Comparison of ENCODE assay signal across 8 cellular contexts in genomic region chr2:152716805-152717241, GRCh38. TPM values are rescaled to one million over a fixed set of nuclear protein-coding genes. Genes with fewer than 3 reads are reported as not detected.
A peak's percentile ranks its signal among the peaks of the same experiment; 100 is the strongest.
DNase-seq lines count a peak whose midpoint lies in the region; ATAC-seq, FAIRE-seq and TF ChIP-seq lines count a peak whose summit lies in the region.

No MANE protein-coding gene starts in this region.

- intact Hi-C loops in Panc1 (cut with micrococcal nuclease; ENCODE audit: unreplicated experiment) (no loop called here), HepG2 (cut with micrococcal nuclease; ENCODE audit: unreplicated experiment) (loop anchor here (1.0 to 5.0 kb wide), 2 partner anchors 23 to 540 kb away; partner anchors contain the start of gene STAM2)

- FAIRE-seq in HepG2 (lab: Jason Lieb, UNC), result no peak
- FAIRE-seq in GM19239 (lab: Jason Lieb, UNC), result no peak

- BruUV-seq in Panc1 (replicated peaks; lab: Mats Ljungman, UMichigan), result no TSS peak
- no TSS peak for BruUV-seq in HepG2 (replicated peaks; lab: Mats Ljungman, UMichigan)

- in situ Hi-C loops in Panc1 (cut with HindIII; ENCODE audit: low pct_unique_long_range_greater_than_20kb, low sequenced_read_pairs) (no loop called here), astrocyte of the spinal cord (cut with HindIII; ENCODE audit: low sequenced_read_pairs) (no loop called here), HepG2 (cut with HindIII; ENCODE audit: extremely low pct_ligation_motif_present, low pct_unique_long_range_greater_than_20kb) (loop anchor here (5.0 to 10.0 kb wide), 2 partner anchors 540 to 892 kb away; partner anchors contain the start of genes ARL5A and STAM2)

- H3K36me3 ChIP-seq in Panc1 (ENCODE audit: control insufficient read depth, insufficient read depth, low read length) (peaks cover 46% of the 10 kb centered on the region), HepG2 (replicated peaks in 1 of 2; ENCODE audit: control insufficient read depth in 1 of 2, insufficient read depth in 2 of 2, low read length in 2 of 2) (peaks cover 0 to 25% of the 10 kb centered on the region in 2 experiments; a peak in 4 of 5 replicates)

- no peak for TF ChIP-seq EP300 in HepG2 (IDR thresholded peaks at IDR 0.05; ENCODE audit: low read depth in 2 of 2, low read length in 2 of 2)
- no peak; the same call in 1 of the 2 replicates for TF ChIP-seq EP300 in HepG2 (CRISPR knock-in tag; IDR thresholded peaks at IDR 0.05; ENCODE audit: borderline replicate concordance)

- ATAC-seq in HG02852 (IDR thresholded peaks at IDR 0.05; ENCODE audit: unreplicated experiment), result peak; percentile 2
- peak; percentile 2 for ATAC-seq in Panc1
- ATAC-seq in HepG2, result no peak

- H3K9me3 ChIP-seq in Panc1 (ENCODE audit: control insufficient read depth, insufficient read depth, low read depth, low read length), result no peaks in the 10 kb centered on the region
- no peaks in the 10 kb centered on the region for H3K9me3 ChIP-seq in HepG2 (ENCODE audit: low read length)

- no peak for TF ChIP-seq POLR2A in HepG2 (IDR thresholded peaks at IDR 0.05; ENCODE audit: insufficient read depth in 1 of 2, low read depth in 2 of 2, low read length in 2 of 2)

- H3K4me1 ChIP-seq in Panc1 (ENCODE audit: control insufficient read depth, insufficient read depth, low read length) (peaks cover 35% of the 10 kb centered on the region), HepG2 (ENCODE audit: insufficient read depth, low read length) (peaks cover 57% of the 10 kb centered on the region)

- TF ChIP-seq RAD21 in HepG2 (CRISPR knock-in tag; IDR thresholded peaks at IDR 0.05), result 0 out of 2 replicates have a peak, but pooled peaks have one; percentile 19

- H3K9ac ChIP-seq in HepG2 (ENCODE audit: insufficient read depth, low read depth, low read length), result peak overlapping the region; percentile 96

- H2AFZ ChIP-seq in HepG2 (ENCODE audit: low read length), result no peak overlapping the region

- H3K4me3 ChIP-seq in Panc1 (ENCODE audit: low read depth in 2 of 2, low read length in 2 of 2) (peak overlapping the region; percentile 66 to 96), astrocyte of the spinal cord (ENCODE audit: low read depth, low read length) (peak overlapping the region; percentile 99), HepG2 (replicated peaks in 1 of 3; ENCODE audit: insufficient read depth in 1 of 3, low read depth in 2 of 3, low read length in 3 of 3) (peak overlapping the region; percentile 75 to 96 (median 82))

- peaks cover 84% of the 10 kb centered on the region for H3K79me2 ChIP-seq in HepG2 (ENCODE audit: insufficient read depth, low read length)

- H3K27me3 ChIP-seq in Panc1 (ENCODE audit: control insufficient read depth, insufficient read depth, low read length) (no peaks in the 10 kb centered on the region), HepG2 (ENCODE audit: control insufficient read depth in 1 of 2, insufficient read depth in 2 of 2, low read length in 2 of 2) (no peaks in the 10 kb centered on the region; a peak in 1 of 5 replicates)

- peak overlapping the region; percentile 98 for H3K27ac ChIP-seq in Panc1 (ENCODE audit: low read length)
- H3K27ac ChIP-seq in HepG2 (ENCODE audit: extremely low read length, insufficient read depth, low read length), result peak overlapping the region; percentile 97

- peak overlapping the region; percentile 78 for H3K4me2 ChIP-seq in HepG2 (ENCODE audit: low read depth, low read length)

- H4K20me1 ChIP-seq in HepG2 (ENCODE audit: insufficient read depth, low read length), result peaks cover 45% of the 10 kb centered on the region

- under 1% methylated on average over 15 of the region's 15 CpGs for WGBS in HepG2 (ENCODE audit: low lambda C conversion rate)

- POLR2A ChIA-PET in Panc1 (lab: Charles Lee), result interaction anchor here (0.6 to 0.7 kb wide), 3 partner anchors 196 to 664 kb away, joined by 3 to 9 read pairs (median 7); no protein-coding TSS in a partner anchor
- POLR2A ChIA-PET in HepG2 (lab: Yijun Ruan, JAX), result interaction anchor here (0.9 to 2.3 kb wide), 13 partner anchors 9 to 889 kb away, joined by 3 to 20 read pairs (median 6); partner anchors contain the start of genes ARL5A and STAM2

- CTCF ChIA-PET in Panc1 (lab: Charles Lee) (no interaction called here), HepG2 (lab: Yijun Ruan, JAX; ENCODE audit: low intra/inter-chr PET ratio, low total read pairs) (no interaction called here)

- TF ChIP-seq CTCF in Panc1 (IDR thresholded peaks at IDR 0.05), result no peak
- TF ChIP-seq CTCF in astrocyte of the spinal cord (IDR thresholded peaks at IDR 0.05; ENCODE audit: low read depth, low read length), result no peak
- peak; percentile 7; the same call in 1 of the 2 replicates for TF ChIP-seq CTCF in HepG2 (CRISPR knock-in tag; IDR thresholded peaks at IDR 0.05)

- peak; percentile 9 for DNase-seq in GM03348 (ENCODE audit: low spot score)
- no peak for DNase-seq in Panc1 (ENCODE audit: low read depth, low spot score)
- DNase-seq in astrocyte of the spinal cord (ENCODE audit: low read depth, low spot score), result no peak
- DNase-seq in HepG2 (ENCODE audit: low spot score), result peak; percentile 46
- peak; percentile 55 for DNase-seq in stimulated activated CD8-positive, alpha-beta memory T cell treated with anti-CD3 and anti-CD28 coated beads, Interleukin-4, amount 100 ng/mL, for 48 hours
- DNase-seq in GM19239 (ENCODE audit: insufficient read length, low spot score), result no peak
- no peak for DNase-seq in NCI-H128 (lab: John Stamatoyannopoulos, UW; ENCODE audit: unreplicated experiment)

TF ChIP-seq in HepG2, 621 proteins besides CTCF, POLR2A, EP300 and RAD21 (continues in another document):
- TF ChIP-seq NR2F1 (CRISPR knock-in tag; IDR thresholded peaks at IDR 0.05), result no peak

RNA-seq across cellular contexts. Expression of gene PRPF40A, which starts 0.4 kb away (rescaled TPM):
- total RNA-seq in Panc1 (2021; ENCODE audit: unreplicated experiment), result 142 TPM
- polyA plus RNA-seq in Panc1 (2012; ENCODE audit: insufficient read length), result 95.1 TPM
- 207 and 298 TPM in 2 replicates for total RNA-seq in HepG2 (2016; rRNA removed; fragmentation: Illumina TruSeq; extraction: Trizol)
- 13.8 and 17.8 TPM in 2 replicates for total RNA-seq in HepG2 (2016; cell fraction: cytosol; rRNA removed; fragmentation: Illumina TruSeq; extraction: Trizol; ENCODE audit: low read depth)
- 197 and 307 TPM in 2 replicates for total RNA-seq in HepG2 (2016; cell fraction: insoluble cytoplasmic fraction; rRNA removed; fragmentation: Illumina TruSeq; extraction: Trizol)
- 36.4 and 50.5 TPM in 2 replicates for total RNA-seq in HepG2 (2016; cell fraction: membrane; rRNA removed; fragmentation: Illumina TruSeq; extraction: Trizol)
- total RNA-seq in HepG2 (2016; cell fraction: nucleus; rRNA removed; fragmentation: Illumina TruSeq; extraction: Trizol), result 210 and 217 TPM in 2 replicates
- polyA plus RNA-seq in HepG2 (2011; rRNA removed), result 136 and 146 TPM in 2 replicates
- polyA plus RNA-seq in HepG2 (2011; cell fraction: cytosol; rRNA removed), result 60.8 and 75.9 TPM in 2 replicates
- polyA plus RNA-seq in HepG2 (2011; cell fraction: nucleus; rRNA removed), result 306 and 320 TPM in 2 replicates
- polyA plus RNA-seq in HepG2 (2012), result 82.3 and 89.5 TPM in 2 replicates
- polyA plus RNA-seq in HepG2 (2016; cell fraction: cytosol; fragmentation: Illumina TruSeq; extraction: Trizol; ENCODE audit: low read depth), result 7.4 and 10.2 TPM in 2 replicates
- polyA plus RNA-seq in HepG2 (2016; cell fraction: insoluble cytoplasmic fraction; fragmentation: Illumina TruSeq; extraction: Trizol; ENCODE audit: low read depth), result 178 and 180 TPM in 2 replicates
- 9.4 and 18.3 TPM in 2 replicates for polyA plus RNA-seq in HepG2 (2016; cell fraction: membrane; fragmentation: Illumina TruSeq; extraction: Trizol; ENCODE audit: low read depth)
- 166 and 184 TPM in 2 replicates for polyA plus RNA-seq in HepG2 (2016; cell fraction: nucleus; fragmentation: Illumina TruSeq; extraction: Trizol; ENCODE audit: insufficient read depth, low read depth)
- 446 and 636 TPM in 2 replicates for polyA minus RNA-seq in HepG2 (2011; rRNA and poly(A)+ RNA removed; ENCODE audit: low replicate concordance)
- 103 and 105 TPM in 2 replicates for polyA minus RNA-seq in HepG2 (2011; cell fraction: cytosol; rRNA and poly(A)+ RNA removed)
- 421 and 455 TPM in 2 replicates for polyA minus RNA-seq in HepG2 (2011; cell fraction: nucleus; rRNA and poly(A)+ RNA removed)

RNA-seq across cellular contexts. Expression of gene ARL6IP6, which starts 1.6 kb away (rescaled TPM):
- total RNA-seq in Panc1 (2021; ENCODE audit: unreplicated experiment), result 38.9 TPM
- polyA plus RNA-seq in Panc1 (2012; ENCODE audit: insufficient read length), result 29.8 TPM
- 37.0 and 45.0 TPM in 2 replicates for total RNA-seq in HepG2 (2016; rRNA removed; fragmentation: Illumina TruSeq; extraction: Trizol)
- 10.2 and 14.5 TPM in 2 replicates for total RNA-seq in HepG2 (2016; cell fraction: cytosol; rRNA removed; fragmentation: Illumina TruSeq; extraction: Trizol; ENCODE audit: low read depth)
- total RNA-seq in HepG2 (2016; cell fraction: insoluble cytoplasmic fraction; rRNA removed; fragmentation: Illumina TruSeq; extraction: Trizol), result 39.8 and 51.4 TPM in 2 replicates
- 26.9 and 28.4 TPM in 2 replicates for total RNA-seq in HepG2 (2016; cell fraction: membrane; rRNA removed; fragmentation: Illumina TruSeq; extraction: Trizol)
- total RNA-seq in HepG2 (2016; cell fraction: nucleus; rRNA removed; fragmentation: Illumina TruSeq; extraction: Trizol), result 35.9 and 36.0 TPM in 2 replicates
- polyA plus RNA-seq in HepG2 (2011; rRNA removed), result 44.8 and 65.9 TPM in 2 replicates
- 37.3 and 60.4 TPM in 2 replicates for polyA plus RNA-seq in HepG2 (2011; cell fraction: cytosol; rRNA removed)
- polyA plus RNA-seq in HepG2 (2011; cell fraction: nucleus; rRNA removed), result 55.7 and 74.9 TPM in 2 replicates
- polyA plus RNA-seq in HepG2 (2012), result 33.9 and 42.3 TPM in 2 replicates
- polyA plus RNA-seq in HepG2 (2016; cell fraction: cytosol; fragmentation: Illumina TruSeq; extraction: Trizol; ENCODE audit: low read depth), result 12.5 and 14.3 TPM in 2 replicates
- polyA plus RNA-seq in HepG2 (2016; cell fraction: insoluble cytoplasmic fraction; fragmentation: Illumina TruSeq; extraction: Trizol; ENCODE audit: low read depth), result 38.5 and 44.9 TPM in 2 replicates
- 20.8 and 22.0 TPM in 2 replicates for polyA plus RNA-seq in HepG2 (2016; cell fraction: membrane; fragmentation: Illumina TruSeq; extraction: Trizol; ENCODE audit: low read depth)
- 79.3 and 79.5 TPM in 2 replicates for polyA plus RNA-seq in HepG2 (2016; cell fraction: nucleus; fragmentation: Illumina TruSeq; extraction: Trizol; ENCODE audit: insufficient read depth, low read depth)
- polyA minus RNA-seq in HepG2 (2011; rRNA and poly(A)+ RNA removed; ENCODE audit: low replicate concordance), result 6.6 and 17.3 TPM in 2 replicates
- polyA minus RNA-seq in HepG2 (2011; cell fraction: cytosol; rRNA and poly(A)+ RNA removed), result 26.2 and 26.8 TPM in 2 replicates
- 39.1 and 39.4 TPM in 2 replicates for polyA minus RNA-seq in HepG2 (2011; cell fraction: nucleus; rRNA and poly(A)+ RNA removed)

Comparison
In these comparisons a context has a peak if more than half of its experiments do, and no peak if none do; other contexts are left out.
1. DNase-seq: peak in GM03348 (single experiment), HepG2 (single experiment) and stimulated activated CD8-positive, alpha-beta memory T cell treated with anti-CD3 and anti-CD28 coated beads, Interleukin-4, amount 100 ng/mL, for 48 hours (single experiment); none in Panc1 (single experiment), astrocyte of the spinal cord (single experiment), GM19239 (single experiment) and NCI-H128 (single experiment).
2. Peak in every context shown above with its lines, with median percentiles within 50 percentile points of each other: H3K4me3 ChIP-seq.